Comparison of ENCODE assay signal across 1 cellular context in genomic region chr20:64245746-64246595, GRCh38.
TF ChIP-seq lines count a peak whose summit lies in the region.

No MANE protein-coding gene starts in this region.

TF ChIP-seq in SK-N-SH, 30 proteins besides CTCF, POLR2A, EP300 and RAD21 (continued from another document):
- TF ChIP-seq MEF2A (IDR thresholded peaks at IDR 0.05; ENCODE audit: borderline replicate concordance, low read depth) (no peak), REST (IDR thresholded peaks at IDR 0.05; ENCODE audit: low read depth, low read length) (no peak), FOXM1 (IDR thresholded peaks at IDR 0.05; ENCODE audit: low read depth) (no peak), SMC3 (IDR thresholded peaks at IDR 0.05; ENCODE audit: low read depth, low read length) (no peak), RCOR1 (IDR thresholded peaks at IDR 0.05; ENCODE audit: low read length) (no peak), NFIC (IDR thresholded peaks at IDR 0.05; ENCODE audit: borderline replicate concordance) (no peak), SIN3A (IDR thresholded peaks at IDR 0.05; ENCODE audit: borderline replicate concordance, low read depth, low read length) (no peak)
